Comparison of ENCODE assay signal across 8 cellular contexts in genomic region chr12:56630180-56630632, GRCh38. TPM values are rescaled to one million over a fixed set of nuclear protein-coding genes. Genes with fewer than 3 reads are reported as not detected.
DNase-seq lines count a peak whose midpoint lies in the region; ATAC-seq, FAIRE-seq and TF ChIP-seq lines count a peak whose summit lies in the region.

Gene BAZ2A, minus strand, starts transcription at chr12:56630326. Its CDS starts 12,796 bp downstream, at chr12:56617530.

- no peak for FAIRE-seq in small intestine (lab: Jason Lieb, UNC)

- DNase-seq in NCI-H2227 treated with DMSO at 0.1 percent for 48 hours (lab: John Stamatoyannopoulos, UW) (peak; percentile 18), cardiac fibroblast (ENCODE audit: low read depth in 2 of 2) (peak; percentile 80 to 83), iPS-NIHi7 (ENCODE audit: extremely low spot score) (peak; percentile 95), small intestine (peak; percentile 84)
- peak; percentile 61 to 84 (median 73) for DNase-seq in activated CD4-positive, CD25-positive, alpha-beta regulatory T cell (lab: John Stamatoyannopoulos, UW)

- no peaks in the 10 kb centered on the region for H3K27me3 ChIP-seq in ACC112 (ENCODE audit: insufficient read depth, low read length)
- H3K27me3 ChIP-seq in small intestine (ENCODE audit: control insufficient read depth in 2 of 2, insufficient read depth in 2 of 2, low read length in 2 of 2), result no peaks in the 10 kb centered on the region

- H3K27ac ChIP-seq in ACC112 (ENCODE audit: low read depth, low read length), result peak within 1 kb of the TSS; percentile 87
- H3K27ac ChIP-seq in small intestine (ENCODE audit: low read depth in 1 of 2, low read length in 1 of 2), result peak within 1 kb of the TSS; percentile 78 to 92

- H3K9me3 ChIP-seq in small intestine (ENCODE audit: control insufficient read depth, low read depth), result no peaks in the 10 kb centered on the region

- H3K4me1 ChIP-seq in ACC112 (ENCODE audit: control insufficient read depth, insufficient read depth, low read length, unreplicated experiment), result peaks cover 45% of the 10 kb centered on the region
- H3K4me1 ChIP-seq in small intestine (ENCODE audit: control insufficient read depth in 2 of 2, insufficient read depth in 1 of 2, low read depth in 1 of 2, low read length in 1 of 2), result peaks cover 6 to 22% of the 10 kb centered on the region in 2 donors

- ATAC-seq in GM18907 (IDR thresholded peaks at IDR 0.05; ENCODE audit: unreplicated experiment) (peak; percentile 54), HG03159 (IDR thresholded peaks at IDR 0.05; ENCODE audit: unreplicated experiment) (peak; percentile 57)

- H3K36me3 ChIP-seq in ACC112 (ENCODE audit: insufficient read depth, low read length) (peaks cover 11% of the 10 kb centered on the region; the same call in 1 of the 2 replicates), small intestine (ENCODE audit: control insufficient read depth in 2 of 2, insufficient read depth in 2 of 2, low read length in 2 of 2) (no peaks in the 10 kb centered on the region)

- WGBS in small intestine, 3 donors, result 1% methylated on average over 4 to 31 of the region's 31 CpGs

- TF ChIP-seq CTCF in cardiac fibroblast (IDR thresholded peaks at IDR 0.05; ENCODE audit: low read depth, low read length), result no peak

- peak within 1 kb of the TSS; percentile 91 for H3K4me3 ChIP-seq in ACC112 (ENCODE audit: low read depth, low read length)
- H3K4me3 ChIP-seq in cardiac fibroblast (replicated peaks in 1 of 2; ENCODE audit: low read depth in 2 of 2, low read length in 2 of 2), result peak within 1 kb of the TSS; percentile 95 to 99
- H3K4me3 ChIP-seq in small intestine (ENCODE audit: low read depth in 1 of 2, low read length in 2 of 2), result peak within 1 kb of the TSS; percentile 96 to 100

- H3K79me2 ChIP-seq in ACC112 (ENCODE audit: control insufficient read depth, insufficient read depth, low read length, unreplicated experiment), result peaks cover 87% of the 10 kb centered on the region

- H2AFZ ChIP-seq in ACC112 (ENCODE audit: low read length, unreplicated experiment), result peak within 1 kb of the TSS; percentile 84

RNA-seq across cellular contexts. Expression of gene BAZ2A, which starts in this region (rescaled TPM):
- polyA plus RNA-seq in small intestine, result 10 to 100 TPM; 19.2 to 30.7 (median 21.2) TPM

Comparison
In these comparisons a context has a peak if more than half of its experiments do, and no peak if none do; other contexts are left out.
1. Peak in every context shown above with its lines: DNase-seq, ATAC-seq, H3K4me3 ChIP-seq and H3K27ac ChIP-seq.
2. DNase-seq: peak in every context shown above with its lines; median percentile 95 in iPS-NIHi7; 84 in small intestine; 82 in cardiac fibroblast; 73 in activated CD4-positive, CD25-positive, alpha-beta regulatory T cell; 18 in NCI-H2227 treated with DMSO at 0.1 percent for 48 hours.